In genomic region chr9:105309531-105309931, GRCh38 we compare ENCODE assay signal across 24 cellular contexts.
DNase-seq lines count a peak whose midpoint lies in the region; ATAC-seq and TF ChIP-seq lines count a peak whose summit lies in the region.
"Had no signal": no experiment of that assay in that cellular context is flagged by ENCODE, and none has a peak within 500 bp of the region (broad histone marks: within the 10 kb centered on the region; RNA-seq: fewer than 3 reads in every experiment).

No MANE protein-coding gene starts in this region.

- H3K27me3 Mint-ChIP-seq in osteocyte (ENCODE audit: unreplicated experiment): no peaks in the 10 kb centered on the region
- H3K27me3 Mint-ChIP-seq: CD8-positive, alpha-beta memory T cell had no signal

- H3K4me1 Mint-ChIP-seq in osteocyte (ENCODE audit: unreplicated experiment): peaks cover 7% of the 10 kb centered on the region
- H3K4me1 Mint-ChIP-seq: CD8-positive, alpha-beta memory T cell had no signal

- ATAC-seq in HG03378 (IDR thresholded peaks at IDR 0.05; ENCODE audit: unreplicated experiment): no peak
- ATAC-seq: A549; activated CD8-positive, alpha-beta T cell treated with anti-CD3 and anti-CD28 coated beads, Interleukin-2, amount 10 ng/mL, durations not matched to agents 7 days and 5 days; esophagus mucosa; heart right ventricle; Panc1; upper lobe of right lung; WTC11 had no signal

- H3K27me3 ChIP-seq in dorsolateral prefrontal cortex: no peaks in the 10 kb centered on the region
- H3K27me3 ChIP-seq: heart right ventricle, upper lobe of right lung had no signal

- H3K4me3 Mint-ChIP-seq in osteocyte (ENCODE audit: unreplicated experiment): no peak overlapping the region
- H3K4me3 Mint-ChIP-seq: activated CD8-positive, alpha-beta T cell treated with anti-CD3 and anti-CD28 coated beads, Interleukin-2, amount 10 ng/mL, durations not matched to agents 7 days and 5 days; CD8-positive, alpha-beta memory T cell; WTC11 had no signal

- TF ChIP-seq CTCF in dorsolateral prefrontal cortex (IDR thresholded peaks at IDR 0.05 in 54 of 56, conservative IDR thresholded peaks at IDR 0.05 in 2 of 56; ENCODE audit: low read depth in 1 of 56, partially characterized antibody in 56 of 56): peak in 9 of 56 donors; percentile 8 to 29 (median 17)
- no peak for TF ChIP-seq CTCF in osteocyte (IDR thresholded peaks at IDR 0.05)

- peak overlapping the region; percentile 22 to 99 (median 95) for H3K27ac ChIP-seq in dorsolateral prefrontal cortex
- H3K27ac ChIP-seq: A549, heart right ventricle, prostate gland, upper lobe of right lung had no signal

- no peaks in the 10 kb centered on the region for H3K36me3 Mint-ChIP-seq in osteocyte (ENCODE audit: unreplicated experiment)
- H3K36me3 Mint-ChIP-seq: WTC11 had no signal

- peak; percentile 33 for DNase-seq in NCI-H1105 treated with DMSO at 0.1 percent for 48 hours (lab: John Stamatoyannopoulos, UW)
- no peak for DNase-seq in NCI-H1105 (lab: John Stamatoyannopoulos, UW)
- peak; percentile 50 for DNase-seq in NCI-H526 treated with DMSO at 0.1 percent for 48 hours (lab: John Stamatoyannopoulos, UW)
- DNase-seq in dorsolateral prefrontal cortex: no peak
- DNase-seq in occipital lobe (lab: John Stamatoyannopoulos, UW): peak; percentile 10
- DNase-seq in NCI-H128 (lab: John Stamatoyannopoulos, UW; ENCODE audit: unreplicated experiment): no peak
- no peak for DNase-seq in osteocyte (ENCODE audit: extremely low spot score, unreplicated experiment)
- DNase-seq: activated CD8-positive, alpha-beta T cell treated with anti-CD3 and anti-CD28 coated beads, Interleukin-2, amount 10 ng/mL, durations not matched to agents 7 days and 5 days; CD8-positive, alpha-beta memory T cell; heart right ventricle; KG1; left colon; NCI-H1436; NCI-H82; stimulated activated CD4-positive, alpha-beta T cell treated with anti-CD3 and anti-CD28 coated beads, Interleukin-12 subunit alpha, Interleukin-12 subunit beta, amount 100 ng/mL, for 4 hours; stimulated activated naive CD4-positive, alpha-beta T cell; SW 1271; upper lobe of right lung had no signal

- peak overlapping the region in 10 of 59 donors; percentile 3 to 29 (median 15) for H3K4me3 ChIP-seq in dorsolateral prefrontal cortex
- H3K4me3 ChIP-seq: A549, heart right ventricle, prostate gland, upper lobe of right lung had no signal

- no peak overlapping the region for H3K27ac Mint-ChIP-seq in osteocyte (ENCODE audit: unreplicated experiment)
- H3K27ac Mint-ChIP-seq: activated CD8-positive, alpha-beta T cell treated with anti-CD3 and anti-CD28 coated beads, Interleukin-2, amount 10 ng/mL, durations not matched to agents 7 days and 5 days; CD8-positive, alpha-beta memory T cell; WTC11 had no signal

- H3K9me3 Mint-ChIP-seq in osteocyte (ENCODE audit: unreplicated experiment): no peaks in the 10 kb centered on the region
- H3K9me3 Mint-ChIP-seq: CD8-positive, alpha-beta memory T cell; WTC11 had no signal

- intact Hi-C loops in dorsolateral prefrontal cortex (cut with DNase I): loop anchor here in 1 of 2 donors (2.0 kb wide), 1 partner anchor 65 kb away; the partner anchor contains the start of gene SLC44A1

Comparison
In these comparisons a context has a peak if more than half of its experiments do, and no peak if none do; other contexts are left out.
1. DNase-seq: peak in NCI-H1105 treated with DMSO at 0.1 percent for 48 hours (single experiment), NCI-H526 treated with DMSO at 0.1 percent for 48 hours (single experiment) and occipital lobe (single experiment); none in NCI-H1105 (single experiment), dorsolateral prefrontal cortex (0 of 10), NCI-H128 (single experiment) and osteocyte (single experiment).